ENCODE assay signal across 1 cellular context in genomic region chr9:128420651-128421473, GRCh38.
TF ChIP-seq lines count a peak whose summit lies in the region.

A gene with protein sequence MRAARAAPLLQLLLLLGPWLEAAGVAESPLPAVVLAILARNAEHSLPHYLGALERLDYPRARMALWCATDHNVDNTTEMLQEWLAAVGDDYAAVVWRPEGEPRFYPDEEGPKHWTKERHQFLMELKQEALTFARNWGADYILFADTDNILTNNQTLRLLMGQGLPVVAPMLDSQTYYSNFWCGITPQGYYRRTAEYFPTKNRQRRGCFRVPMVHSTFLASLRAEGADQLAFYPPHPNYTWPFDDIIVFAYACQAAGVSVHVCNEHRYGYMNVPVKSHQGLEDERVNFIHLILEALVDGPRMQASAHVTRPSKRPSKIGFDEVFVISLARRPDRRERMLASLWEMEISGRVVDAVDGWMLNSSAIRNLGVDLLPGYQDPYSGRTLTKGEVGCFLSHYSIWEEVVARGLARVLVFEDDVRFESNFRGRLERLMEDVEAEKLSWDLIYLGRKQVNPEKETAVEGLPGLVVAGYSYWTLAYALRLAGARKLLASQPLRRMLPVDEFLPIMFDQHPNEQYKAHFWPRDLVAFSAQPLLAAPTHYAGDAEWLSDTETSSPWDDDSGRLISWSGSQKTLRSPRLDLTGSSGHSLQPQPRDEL (plus strand): TSS chr9:128420857. CDS start chr9:128420878, 21 bp downstream.

TF ChIP-seq in HEK293, 187 proteins besides CTCF, POLR2A, EP300 and RAD21 (continued from another document and continues in another):
- TF ChIP-seq ZNF561 (tag by site-specific recombination; IDR thresholded peaks at IDR 0.05; ENCODE audit: borderline replicate concordance) (no peak), ZNF549 (tag by site-specific recombination; IDR thresholded peaks at IDR 0.05) (no peak), MYNN (tag by site-specific recombination; IDR thresholded peaks at IDR 0.05; ENCODE audit: borderline replicate concordance) (no peak), ZNF664 (tag by site-specific recombination; IDR thresholded peaks at IDR 0.05) (no peak), ZNF639 (tag by site-specific recombination; IDR thresholded peaks at IDR 0.05) (no peak), ZNF121 (tag by site-specific recombination; IDR thresholded peaks at IDR 0.05) (no peak), KLF9 (tag by site-specific recombination; IDR thresholded peaks at IDR 0.05; ENCODE audit: low read depth) (no peak; the same call in 1 of the 2 replicates), ZIC2 (tag by site-specific recombination; IDR thresholded peaks at IDR 0.05) (peak; percentile 59), KLF10 (tag by site-specific recombination; IDR thresholded peaks at IDR 0.05) (no peak), ZNF677 (tag by site-specific recombination; IDR thresholded peaks at IDR 0.05) (no peak), SP2 (tag by site-specific recombination; IDR thresholded peaks at IDR 0.05) (peak; percentile 43; the same call in 1 of the 2 replicates), ZNF311 (tag by site-specific recombination; IDR thresholded peaks at IDR 0.05; ENCODE audit: borderline replicate concordance) (no peak), ZNF132 (tag by site-specific recombination; IDR thresholded peaks at IDR 0.05; ENCODE audit: borderline replicate concordance) (no peak), ZBTB20 (tag by site-specific recombination; IDR thresholded peaks at IDR 0.05) (peak; percentile 12; the same call in 1 of the 2 replicates), ZNF473 (tag by site-specific recombination; IDR thresholded peaks at IDR 0.05) (no peak), ZNF621 (tag by site-specific recombination; IDR thresholded peaks at IDR 0.05) (no peak), ZNF830 (tag by site-specific recombination; IDR thresholded peaks at IDR 0.05; ENCODE audit: low read depth) (no peak), ZNF626 (tag by site-specific recombination; IDR thresholded peaks at IDR 0.05) (no peak), ZBTB17 (tag by site-specific recombination; IDR thresholded peaks at IDR 0.05) (no peak), ZNF140 (tag by site-specific recombination; IDR thresholded peaks at IDR 0.05) (no peak), ZNF660 (tag by site-specific recombination; IDR thresholded peaks at IDR 0.05) (no peak), ZNF398 (tag by site-specific recombination; IDR thresholded peaks at IDR 0.05) (no peak), ZNF837 (tag by site-specific recombination; IDR thresholded peaks at IDR 0.05) (no peak), EGR2 (tag by site-specific recombination; IDR thresholded peaks at IDR 0.05; ENCODE audit: low read depth) (peak; percentile 15; the same call in 1 of the 2 replicates), ZNF600 (tag by site-specific recombination; IDR thresholded peaks at IDR 0.05) (no peak), ZNF433 (tag by site-specific recombination; IDR thresholded peaks at IDR 0.05; ENCODE audit: low read depth) (no peak), YY2 (tag by site-specific recombination; IDR thresholded peaks at IDR 0.05) (0 out of 2 replicates have a peak, but pooled peaks have one; percentile 8), ZBTB48 (tag by site-specific recombination; IDR thresholded peaks at IDR 0.05) (0 out of 2 replicates have a peak, but pooled peaks have one; percentile 35), ZNF354C (tag by site-specific recombination; IDR thresholded peaks at IDR 0.05; ENCODE audit: borderline replicate concordance, low read depth) (no peak), GLI2 (tag by site-specific recombination; IDR thresholded peaks at IDR 0.05; ENCODE audit: borderline replicate concordance, low read depth) (no peak), SETDB1 (IDR thresholded peaks at IDR 0.05; ENCODE audit: insufficient read length, low read length) (no peak), ZNF571 (tag by site-specific recombination; IDR thresholded peaks at IDR 0.05) (no peak), KLF1 (tag by site-specific recombination; IDR thresholded peaks at IDR 0.05) (no peak), ZNF777 (tag by site-specific recombination; IDR thresholded peaks at IDR 0.05; ENCODE audit: borderline replicate concordance) (no peak), ZNF48 (tag by site-specific recombination; IDR thresholded peaks at IDR 0.05) (no peak), ZNF548 (tag by site-specific recombination; IDR thresholded peaks at IDR 0.05) (no peak), REST (tag by site-specific recombination; IDR thresholded peaks at IDR 0.05) (no peak), ZNF211 (tag by site-specific recombination; IDR thresholded peaks at IDR 0.05; ENCODE audit: low read depth) (no peak)
- TF ChIP-seq, protein P1, sequence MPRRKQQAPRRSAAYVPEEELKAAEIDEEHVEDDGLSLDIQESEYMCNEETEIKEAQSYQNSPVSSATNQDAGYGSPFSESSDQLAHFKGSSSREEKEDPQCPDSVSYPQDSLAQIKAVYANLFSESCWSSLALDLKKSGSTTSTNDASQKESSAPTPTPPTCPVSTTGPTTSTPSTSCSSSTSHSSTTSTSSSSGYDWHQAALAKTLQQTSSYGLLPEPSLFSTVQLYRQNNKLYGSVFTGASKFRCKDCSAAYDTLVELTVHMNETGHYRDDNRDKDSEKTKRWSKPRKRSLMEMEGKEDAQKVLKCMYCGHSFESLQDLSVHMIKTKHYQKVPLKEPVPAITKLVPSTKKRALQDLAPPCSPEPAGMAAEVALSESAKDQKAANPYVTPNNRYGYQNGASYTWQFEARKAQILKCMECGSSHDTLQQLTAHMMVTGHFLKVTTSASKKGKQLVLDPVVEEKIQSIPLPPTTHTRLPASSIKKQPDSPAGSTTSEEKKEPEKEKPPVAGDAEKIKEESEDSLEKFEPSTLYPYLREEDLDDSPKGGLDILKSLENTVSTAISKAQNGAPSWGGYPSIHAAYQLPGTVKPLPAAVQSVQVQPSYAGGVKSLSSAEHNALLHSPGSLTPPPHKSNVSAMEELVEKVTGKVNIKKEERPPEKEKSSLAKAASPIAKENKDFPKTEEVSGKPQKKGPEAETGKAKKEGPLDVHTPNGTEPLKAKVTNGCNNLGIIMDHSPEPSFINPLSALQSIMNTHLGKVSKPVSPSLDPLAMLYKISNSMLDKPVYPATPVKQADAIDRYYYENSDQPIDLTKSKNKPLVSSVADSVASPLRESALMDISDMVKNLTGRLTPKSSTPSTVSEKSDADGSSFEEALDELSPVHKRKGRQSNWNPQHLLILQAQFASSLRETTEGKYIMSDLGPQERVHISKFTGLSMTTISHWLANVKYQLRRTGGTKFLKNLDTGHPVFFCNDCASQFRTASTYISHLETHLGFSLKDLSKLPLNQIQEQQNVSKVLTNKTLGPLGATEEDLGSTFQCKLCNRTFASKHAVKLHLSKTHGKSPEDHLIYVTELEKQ (tag by site-specific recombination; IDR thresholded peaks at IDR 0.05; ENCODE audit: borderline replicate concordance) = no peak
- TF ChIP-seq, protein P2, sequence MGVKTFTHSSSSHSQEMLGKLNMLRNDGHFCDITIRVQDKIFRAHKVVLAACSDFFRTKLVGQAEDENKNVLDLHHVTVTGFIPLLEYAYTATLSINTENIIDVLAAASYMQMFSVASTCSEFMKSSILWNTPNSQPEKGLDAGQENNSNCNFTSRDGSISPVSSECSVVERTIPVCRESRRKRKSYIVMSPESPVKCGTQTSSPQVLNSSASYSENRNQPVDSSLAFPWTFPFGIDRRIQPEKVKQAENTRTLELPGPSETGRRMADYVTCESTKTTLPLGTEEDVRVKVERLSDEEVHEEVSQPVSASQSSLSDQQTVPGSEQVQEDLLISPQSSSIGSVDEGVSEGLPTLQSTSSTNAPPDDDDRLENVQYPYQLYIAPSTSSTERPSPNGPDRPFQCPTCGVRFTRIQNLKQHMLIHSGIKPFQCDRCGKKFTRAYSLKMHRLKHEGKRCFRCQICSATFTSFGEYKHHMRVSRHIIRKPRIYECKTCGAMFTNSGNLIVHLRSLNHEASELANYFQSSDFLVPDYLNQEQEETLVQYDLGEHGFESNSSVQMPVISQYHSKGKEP (tag by site-specific recombination; IDR thresholded peaks at IDR 0.05) = 0 out of 2 replicates have a peak, but pooled peaks have one; percentile 4
- TF ChIP-seq, protein P3, sequence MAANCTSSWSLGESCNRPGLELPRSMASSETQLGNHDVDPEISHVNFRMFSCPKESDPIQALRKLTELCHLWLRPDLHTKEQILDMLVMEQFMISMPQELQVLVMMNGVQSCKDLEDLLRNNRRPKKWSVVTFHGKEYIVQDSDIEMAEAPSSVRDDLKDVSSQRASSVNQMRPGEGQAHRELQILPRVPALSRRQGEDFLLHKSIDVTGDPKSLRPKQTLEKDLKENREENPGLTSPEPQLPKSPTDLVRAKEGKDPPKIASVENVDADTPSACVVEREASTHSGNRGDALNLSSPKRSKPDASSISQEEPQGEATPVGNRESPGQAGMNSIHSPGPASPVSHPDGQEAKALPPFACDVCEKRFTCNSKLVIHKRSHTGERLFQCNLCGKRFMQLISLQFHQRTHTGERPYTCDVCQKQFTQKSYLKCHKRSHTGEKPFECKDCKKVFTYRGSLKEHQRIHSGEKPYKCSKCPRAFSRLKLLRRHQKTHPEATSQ (tag by site-specific recombination; IDR thresholded peaks at IDR 0.05) = no peak
- TF ChIP-seq, protein P4, sequence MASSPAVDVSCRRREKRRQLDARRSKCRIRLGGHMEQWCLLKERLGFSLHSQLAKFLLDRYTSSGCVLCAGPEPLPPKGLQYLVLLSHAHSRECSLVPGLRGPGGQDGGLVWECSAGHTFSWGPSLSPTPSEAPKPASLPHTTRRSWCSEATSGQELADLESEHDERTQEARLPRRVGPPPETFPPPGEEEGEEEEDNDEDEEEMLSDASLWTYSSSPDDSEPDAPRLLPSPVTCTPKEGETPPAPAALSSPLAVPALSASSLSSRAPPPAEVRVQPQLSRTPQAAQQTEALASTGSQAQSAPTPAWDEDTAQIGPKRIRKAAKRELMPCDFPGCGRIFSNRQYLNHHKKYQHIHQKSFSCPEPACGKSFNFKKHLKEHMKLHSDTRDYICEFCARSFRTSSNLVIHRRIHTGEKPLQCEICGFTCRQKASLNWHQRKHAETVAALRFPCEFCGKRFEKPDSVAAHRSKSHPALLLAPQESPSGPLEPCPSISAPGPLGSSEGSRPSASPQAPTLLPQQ (tag by site-specific recombination; IDR thresholded peaks at IDR 0.05) = no peak
- TF ChIP-seq, protein P5, sequence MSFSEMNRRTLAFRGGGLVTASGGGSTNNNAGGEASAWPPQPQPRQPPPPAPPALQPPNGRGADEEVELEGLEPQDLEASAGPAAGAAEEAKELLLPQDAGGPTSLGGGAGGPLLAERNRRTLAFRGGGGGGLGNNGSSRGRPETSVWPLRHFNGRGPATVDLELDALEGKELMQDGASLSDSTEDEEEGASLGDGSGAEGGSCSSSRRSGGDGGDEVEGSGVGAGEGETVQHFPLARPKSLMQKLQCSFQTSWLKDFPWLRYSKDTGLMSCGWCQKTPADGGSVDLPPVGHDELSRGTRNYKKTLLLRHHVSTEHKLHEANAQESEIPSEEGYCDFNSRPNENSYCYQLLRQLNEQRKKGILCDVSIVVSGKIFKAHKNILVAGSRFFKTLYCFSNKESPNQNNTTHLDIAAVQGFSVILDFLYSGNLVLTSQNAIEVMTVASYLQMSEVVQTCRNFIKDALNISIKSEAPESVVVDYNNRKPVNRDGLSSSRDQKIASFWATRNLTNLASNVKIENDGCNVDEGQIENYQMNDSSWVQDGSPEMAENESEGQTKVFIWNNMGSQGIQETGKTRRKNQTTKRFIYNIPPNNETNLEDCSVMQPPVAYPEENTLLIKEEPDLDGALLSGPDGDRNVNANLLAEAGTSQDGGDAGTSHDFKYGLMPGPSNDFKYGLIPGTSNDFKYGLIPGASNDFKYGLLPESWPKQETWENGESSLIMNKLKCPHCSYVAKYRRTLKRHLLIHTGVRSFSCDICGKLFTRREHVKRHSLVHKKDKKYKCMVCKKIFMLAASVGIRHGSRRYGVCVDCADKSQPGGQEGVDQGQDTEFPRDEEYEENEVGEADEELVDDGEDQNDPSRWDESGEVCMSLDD (tag by site-specific recombination; IDR thresholded peaks at IDR 0.05) = 0 out of 2 replicates have a peak, but pooled peaks have one; percentile 26
